1 cellular context compared by ENCODE assay signal in the genomic region with DNA sequence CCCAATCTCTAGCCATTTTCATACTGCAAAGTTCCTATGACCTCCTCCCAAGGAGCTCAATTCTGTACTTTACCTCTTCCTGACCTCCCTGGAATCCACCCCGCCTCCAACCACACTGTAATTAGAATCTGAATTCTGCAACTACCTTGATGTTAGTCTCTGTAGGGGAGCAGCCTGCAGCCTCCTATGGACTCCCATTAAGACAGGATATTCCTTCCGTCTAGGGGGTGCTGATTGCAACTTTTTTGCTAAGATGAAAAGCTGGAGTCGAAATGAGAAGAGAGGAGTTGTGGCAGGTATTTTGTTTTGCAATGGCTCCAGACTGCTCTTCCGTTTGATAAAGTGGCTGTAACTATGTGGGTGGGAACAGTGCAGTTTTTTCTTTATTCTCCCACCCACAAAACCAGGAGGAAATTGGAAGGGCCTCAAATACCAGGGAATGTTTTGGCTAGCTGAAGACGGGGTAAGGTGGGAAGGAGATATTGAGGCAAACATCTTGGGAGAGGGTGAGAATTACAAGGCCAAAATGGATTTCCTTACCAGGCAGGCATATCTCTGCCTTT.
A peak's percentile ranks its signal among the peaks of the same experiment; 100 is the strongest.
TF ChIP-seq lines count a peak whose summit lies in the region.

No MANE protein-coding gene starts in this region.

TF ChIP-seq in WTC11, 78 proteins besides CTCF, POLR2A, EP300 and RAD21:
- TF ChIP-seq SP1 (CRISPR knock-in tag; conservative IDR thresholded peaks at IDR 0.05) (no peak), TEAD1 (CRISPR knock-in tag; IDR thresholded peaks at IDR 0.05) (peak; percentile 83; the same call in 1 of the 2 replicates), ZBTB21 (CRISPR knock-in tag; IDR thresholded peaks at IDR 0.05; ENCODE audit: borderline replicate concordance) (no peak), FOXP4 (CRISPR knock-in tag; IDR thresholded peaks at IDR 0.05) (peak; percentile 45; the same call in 1 of the 2 replicates), ZNF281 (CRISPR knock-in tag; IDR thresholded peaks at IDR 0.05) (no peak), ESRRA (CRISPR knock-in tag; IDR thresholded peaks at IDR 0.05; ENCODE audit: borderline replicate concordance) (no peak)
- TF ChIP-seq, protein P1, sequence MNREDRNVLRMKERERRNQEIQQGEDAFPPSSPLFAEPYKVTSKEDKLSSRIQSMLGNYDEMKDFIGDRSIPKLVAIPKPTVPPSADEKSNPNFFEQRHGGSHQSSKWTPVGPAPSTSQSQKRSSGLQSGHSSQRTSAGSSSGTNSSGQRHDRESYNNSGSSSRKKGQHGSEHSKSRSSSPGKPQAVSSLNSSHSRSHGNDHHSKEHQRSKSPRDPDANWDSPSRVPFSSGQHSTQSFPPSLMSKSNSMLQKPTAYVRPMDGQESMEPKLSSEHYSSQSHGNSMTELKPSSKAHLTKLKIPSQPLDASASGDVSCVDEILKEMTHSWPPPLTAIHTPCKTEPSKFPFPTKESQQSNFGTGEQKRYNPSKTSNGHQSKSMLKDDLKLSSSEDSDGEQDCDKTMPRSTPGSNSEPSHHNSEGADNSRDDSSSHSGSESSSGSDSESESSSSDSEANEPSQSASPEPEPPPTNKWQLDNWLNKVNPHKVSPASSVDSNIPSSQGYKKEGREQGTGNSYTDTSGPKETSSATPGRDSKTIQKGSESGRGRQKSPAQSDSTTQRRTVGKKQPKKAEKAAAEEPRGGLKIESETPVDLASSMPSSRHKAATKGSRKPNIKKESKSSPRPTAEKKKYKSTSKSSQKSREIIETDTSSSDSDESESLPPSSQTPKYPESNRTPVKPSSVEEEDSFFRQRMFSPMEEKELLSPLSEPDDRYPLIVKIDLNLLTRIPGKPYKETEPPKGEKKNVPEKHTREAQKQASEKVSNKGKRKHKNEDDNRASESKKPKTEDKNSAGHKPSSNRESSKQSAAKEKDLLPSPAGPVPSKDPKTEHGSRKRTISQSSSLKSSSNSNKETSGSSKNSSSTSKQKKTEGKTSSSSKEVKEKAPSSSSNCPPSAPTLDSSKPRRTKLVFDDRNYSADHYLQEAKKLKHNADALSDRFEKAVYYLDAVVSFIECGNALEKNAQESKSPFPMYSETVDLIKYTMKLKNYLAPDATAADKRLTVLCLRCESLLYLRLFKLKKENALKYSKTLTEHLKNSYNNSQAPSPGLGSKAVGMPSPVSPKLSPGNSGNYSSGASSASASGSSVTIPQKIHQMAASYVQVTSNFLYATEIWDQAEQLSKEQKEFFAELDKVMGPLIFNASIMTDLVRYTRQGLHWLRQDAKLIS (CRISPR knock-in tag; IDR thresholded peaks at IDR 0.05; ENCODE audit: borderline replicate concordance) = no peak
